In genomic region chr2:121536850-121537557, GRCh38 we compare ENCODE assay signal across 34 cellular contexts. TPM values are rescaled to one million over a fixed set of nuclear protein-coding genes. Genes with fewer than 3 reads are reported as not detected.
DNase-seq lines count a peak whose midpoint lies in the region; ATAC-seq and TF ChIP-seq lines count a peak whose summit lies in the region.
"Had no signal": no experiment of that assay in that cellular context is flagged by ENCODE, and none has a peak within 500 bp of the region (broad histone marks: within the 10 kb centered on the region; RNA-seq: fewer than 3 reads in every experiment).

No MANE protein-coding gene starts in this region.

- TF ChIP-seq CTCF in gastrocnemius medialis (IDR thresholded peaks at IDR 0.05 in 4 of 5, conservative IDR thresholded peaks at IDR 0.05 in 1 of 5) (no peak), transverse colon (IDR thresholded peaks at IDR 0.05) (no peak), brain microvascular endothelial cell (IDR thresholded peaks at IDR 0.05; ENCODE audit: low read depth, low read length, missing control alignments) (no peak)

- H3K9me3 Mint-ChIP-seq in activated T-cell treated with anti-CD3 and anti-CD28 coated beads, Interleukin-2, amount 50 U/mL, for 72 hours = no peaks in the 10 kb centered on the region
- H3K9me3 Mint-ChIP-seq in activated naive CD8-positive, alpha-beta T cell treated with anti-CD3 and anti-CD28 coated beads for 36 hours = no peaks in the 10 kb centered on the region
- no peaks in the 10 kb centered on the region for H3K9me3 Mint-ChIP-seq in memory B cell

- H3K27me3 ChIP-seq in gastrocnemius medialis (no peaks in the 10 kb centered on the region), transverse colon (no peaks in the 10 kb centered on the region), brain microvascular endothelial cell (replicated peaks) (no peaks in the 10 kb centered on the region)
- H3K27me3 ChIP-seq: BE2C, body of pancreas, heart right ventricle, SJCRH30, upper lobe of left lung had no signal

- in situ Hi-C loops in gastrocnemius medialis (cut with MboI; ENCODE audit: low sequenced_read_pairs in 4 of 4) = loop anchor here (5.0 to 25.0 kb wide), 4 partner anchors 100 to 188 kb away; partner anchors contain the start of gene CLASP1 (in 2 of the 4)
- in situ Hi-C loops in transverse colon (cut with MboI; ENCODE audit: low pct_ligation_motif_present in 1 of 4, low pct_unique_long_range_greater_than_20kb in 1 of 4, low sequenced_read_pairs in 3 of 4) = loop anchor here in 3 of 4 donors (10.0 to 25.0 kb wide), 3 partner anchors 118 to 200 kb away; partner anchors contain the start of gene NIFK (in 1 of the 3)
- in situ Hi-C loops in brain microvascular endothelial cell (cut with HindIII; ENCODE audit: low pct_ligation_motif_present, low sequenced_read_pairs) = no loop called here

- intact Hi-C loops in gastrocnemius medialis (cut with DNase I; ENCODE audit: low total_unique reads) (no loop called here), transverse colon (cut with DNase I; ENCODE audit: low total_unique reads) (loop anchor here (10.0 kb wide), 2 partner anchors 178 to 218 kb away; partner anchors contain the start of gene TSN)

- no peak for DNase-seq in activated T-cell treated with anti-CD3 and anti-CD28 coated beads, Interleukin-2, amount 50 U/mL, for 72 hours
- DNase-seq in activated T-cell treated with anti-CD3 and anti-CD28 coated beads, Interleukin-2, amount 50 U/mL, for 48 hours = no peak
- no peak for DNase-seq in activated naive CD8-positive, alpha-beta T cell treated with anti-CD3 and anti-CD28 coated beads for 36 hours
- DNase-seq in memory B cell (ENCODE audit: low spot score in 2 of 2) = no peak
- no peak for DNase-seq in gastrocnemius medialis
- DNase-seq in transverse colon = no peak
- DNase-seq in NCI-H226 = no peak
- no peak for DNase-seq in brain microvascular endothelial cell
- DNase-seq: activated CD4-positive, alpha-beta T cell treated with anti-CD3 and anti-CD28 coated beads, Interleukin-2, amount 50 U/mL, for 4 hours; activated CD4-positive, CD25-positive, alpha-beta regulatory T cell; activated effector memory CD4-positive, alpha-beta T cell treated with anti-CD3 and anti-CD28 coated beads, Interleukin-2, amount 50 U/mL, for 16 hours; BE2C; body of pancreas; Caco-2; DMS79; GDM1; heart right ventricle; IMR-90; mammary epithelial cell; NCI-H1092; NCI-H187 treated with DMSO at 0.1 percent for 48 hours; NCI-H2171 treated with DMSO at 0.1 percent for 48 hours; NCI-H524 treated with DMSO at 0.1 percent for 48 hours; NK-92 treated with Interleukin-12 subunit alpha and Interleukin-12 subunit beta, amount 100 ng/mL, for 24 hours; occipital lobe; SJCRH30; small intestine; stimulated activated CD8-positive, alpha-beta memory T cell treated with anti-CD3 and anti-CD28 coated beads, Interleukin-4, amount 100 ng/mL, for 48 hours; T-helper 1 cell; upper lobe of left lung had no signal

- peaks cover 48 to 62% of the 10 kb centered on the region in 2 donors for H3K4me1 ChIP-seq in gastrocnemius medialis
- peaks cover 0 to 30% (median 14%) of the 10 kb centered on the region in 4 donors for H3K4me1 ChIP-seq in transverse colon
- H3K4me1 ChIP-seq: BE2C had no signal

- no peak for TF ChIP-seq EP300 in transverse colon (IDR thresholded peaks at IDR 0.05; ENCODE audit: low read depth)

- H3K27me3 Mint-ChIP-seq in activated T-cell treated with anti-CD3 and anti-CD28 coated beads, Interleukin-2, amount 50 U/mL, for 72 hours (ENCODE audit: low read depth) = no peaks in the 10 kb centered on the region
- no peaks in the 10 kb centered on the region for H3K27me3 Mint-ChIP-seq in activated naive CD8-positive, alpha-beta T cell treated with anti-CD3 and anti-CD28 coated beads for 36 hours
- no peaks in the 10 kb centered on the region for H3K27me3 Mint-ChIP-seq in memory B cell

- H3K4me1 Mint-ChIP-seq in activated T-cell treated with anti-CD3 and anti-CD28 coated beads, Interleukin-2, amount 50 U/mL, for 72 hours (ENCODE audit: low read depth) = peaks cover 34% of the 10 kb centered on the region
- peaks cover 39% of the 10 kb centered on the region for H3K4me1 Mint-ChIP-seq in activated naive CD8-positive, alpha-beta T cell treated with anti-CD3 and anti-CD28 coated beads for 36 hours
- peaks cover 31% of the 10 kb centered on the region for H3K4me1 Mint-ChIP-seq in memory B cell

- H3K27ac Mint-ChIP-seq in activated T-cell treated with anti-CD3 and anti-CD28 coated beads, Interleukin-2, amount 50 U/mL, for 72 hours = peak overlapping the region; percentile 25
- peak overlapping the region; percentile 8 for H3K27ac Mint-ChIP-seq in activated naive CD8-positive, alpha-beta T cell treated with anti-CD3 and anti-CD28 coated beads for 36 hours
- H3K27ac Mint-ChIP-seq in memory B cell = peak overlapping the region; percentile 43

- H3K9me3 ChIP-seq in gastrocnemius medialis = no peaks in the 10 kb centered on the region
- H3K9me3 ChIP-seq in transverse colon = no peaks in the 10 kb centered on the region
- H3K9me3 ChIP-seq: BE2C, body of pancreas, Caco-2, heart right ventricle, SJCRH30, upper lobe of left lung had no signal

- TF ChIP-seq POLR2A in gastrocnemius medialis (IDR thresholded peaks at IDR 0.05) (no peak), transverse colon (IDR thresholded peaks at IDR 0.05) (no peak)

- no peak overlapping the region for H3K4me3 Mint-ChIP-seq in activated T-cell treated with anti-CD3 and anti-CD28 coated beads, Interleukin-2, amount 50 U/mL, for 72 hours
- H3K4me3 Mint-ChIP-seq in activated naive CD8-positive, alpha-beta T cell treated with anti-CD3 and anti-CD28 coated beads for 36 hours = no peak overlapping the region
- no peak overlapping the region for H3K4me3 Mint-ChIP-seq in memory B cell

- ATAC-seq in activated T-cell treated with anti-CD3 and anti-CD28 coated beads, Interleukin-2, amount 50 U/mL, for 72 hours (replicated peaks in 1 of 2) = no peak
- ATAC-seq in memory B cell (ENCODE audit: low read depth) = no peak
- ATAC-seq in gastrocnemius medialis = no peak
- ATAC-seq: body of pancreas, heart right ventricle had no signal

- H3K27ac ChIP-seq in gastrocnemius medialis = peak overlapping the region in 3 of 4 donors; percentile 22 to 53 (median 53)
- peak overlapping the region in 1 of 4 donors; percentile 4 for H3K27ac ChIP-seq in transverse colon
- H3K27ac ChIP-seq in brain microvascular endothelial cell = no peak overlapping the region
- H3K27ac ChIP-seq: body of pancreas, SJCRH30, upper lobe of left lung had no signal

- H3K36me3 Mint-ChIP-seq in activated T-cell treated with anti-CD3 and anti-CD28 coated beads, Interleukin-2, amount 50 U/mL, for 72 hours (ENCODE audit: insufficient read depth in 2 of 2) = no peaks in the 10 kb centered on the region
- peaks cover 4% of the 10 kb centered on the region for H3K36me3 Mint-ChIP-seq in activated naive CD8-positive, alpha-beta T cell treated with anti-CD3 and anti-CD28 coated beads for 36 hours
- no peaks in the 10 kb centered on the region for H3K36me3 Mint-ChIP-seq in memory B cell

- H3K4me3 ChIP-seq in gastrocnemius medialis (no peak overlapping the region), transverse colon (no peak overlapping the region), brain microvascular endothelial cell (ENCODE audit: low read depth, low read length) (no peak overlapping the region)
- H3K4me3 ChIP-seq: body of pancreas, heart right ventricle, SJCRH30, upper lobe of left lung had no signal

- H3K36me3 ChIP-seq in gastrocnemius medialis = no peaks in the 10 kb centered on the region
- no peaks in the 10 kb centered on the region for H3K36me3 ChIP-seq in transverse colon
- H3K36me3 ChIP-seq in brain microvascular endothelial cell (replicated peaks) = no peaks in the 10 kb centered on the region
- H3K36me3 ChIP-seq: BE2C, heart right ventricle, SJCRH30, upper lobe of left lung had no signal

- 42 to 62% methylated on average over 5 to 9 of the region's 9 CpGs for WGBS in transverse colon (ENCODE audit: low coverage in 1 of 2), 2 donors

RNA-seq across cellular contexts. Expression of gene RNU4ATAC, which starts 6.3 kb away (rescaled TPM):
- total RNA-seq in activated T-cell treated with anti-CD3 and anti-CD28 coated beads, Interleukin-2, amount 50 U/mL, for 72 hours = not detected
- total RNA-seq in activated naive CD8-positive, alpha-beta T cell treated with anti-CD3 and anti-CD28 coated beads for 36 hours = not detected
- not detected for total RNA-seq in gastrocnemius medialis
- under 1 TPM in 1 of 4 donors, not detected in 3; under 0.01 TPM for total RNA-seq in transverse colon
- total RNA-seq: A673, body of pancreas, Caco-2, H4, heart right ventricle, renal cortical epithelial cell, RPMI7951, upper lobe of left lung had no signal
